8 cellular contexts compared by ENCODE assay signal in genomic region chr10:60646966-60647796, GRCh38.
DNase-seq lines count a peak whose midpoint lies in the region; ATAC-seq and TF ChIP-seq lines count a peak whose summit lies in the region.

No MANE protein-coding gene starts in this region.

- in situ Hi-C loops in KBM-7 (cut with MboI; ENCODE audit: low pct_unique_long_range_greater_than_20kb, low sequenced_read_pairs), result no loop called here

- TF ChIP-seq CTCF in dorsolateral prefrontal cortex (IDR thresholded peaks at IDR 0.05 in 54 of 56, conservative IDR thresholded peaks at IDR 0.05 in 2 of 56; ENCODE audit: low read depth in 1 of 56, partially characterized antibody in 56 of 56), result peak; percentile 75 to 98 (median 87)

- intact Hi-C loops in dorsolateral prefrontal cortex (cut with DNase I), result loop anchor here (2.0 to 10.0 kb wide), 3 partner anchors 202 to 542 kb away; no protein-coding TSS in a partner anchor

- ATAC-seq in GM19463 (IDR thresholded peaks at IDR 0.05; ENCODE audit: unreplicated experiment), result peak; percentile 65

- H3K4me3 ChIP-seq in dorsolateral prefrontal cortex, result peak overlapping the region in 2 of 59 donors; percentile 15 to 26

- peak; percentile 46 to 55 for DNase-seq in NCI-H2081 (lab: John Stamatoyannopoulos, UW)
- no peak for DNase-seq in NCI-H2081 treated with DMSO at 0.1 percent for 48 hours (lab: John Stamatoyannopoulos, UW)
- peak; percentile 51 for DNase-seq in KBM-7
- peak; percentile 42 for DNase-seq in SW480 (ENCODE audit: low spot score)
- DNase-seq in dorsolateral prefrontal cortex, result peak in 2 of 10 donors; percentile 19 to 40
- peak; percentile 79 for DNase-seq in myocyte (ENCODE audit: low read depth)
- no peak for DNase-seq in hepatic stellate cell (ENCODE audit: low spot score)

- H3K27ac ChIP-seq in dorsolateral prefrontal cortex, result peak overlapping the region in 1 of 59 donors; percentile 21

- H3K27me3 ChIP-seq in dorsolateral prefrontal cortex, result peaks cover 0 to 2% (median 0%) of the 10 kb centered on the region in 45 donors

Comparison
In these comparisons a context has a peak if more than half of its experiments do, and no peak if none do; other contexts are left out.
1. DNase-seq: peak in NCI-H2081 (2 of 2), KBM-7 (single experiment), SW480 (single experiment) and myocyte (single experiment); none in NCI-H2081 treated with DMSO at 0.1 percent for 48 hours (single experiment) and hepatic stellate cell (single experiment).